In the genomic region with DNA sequence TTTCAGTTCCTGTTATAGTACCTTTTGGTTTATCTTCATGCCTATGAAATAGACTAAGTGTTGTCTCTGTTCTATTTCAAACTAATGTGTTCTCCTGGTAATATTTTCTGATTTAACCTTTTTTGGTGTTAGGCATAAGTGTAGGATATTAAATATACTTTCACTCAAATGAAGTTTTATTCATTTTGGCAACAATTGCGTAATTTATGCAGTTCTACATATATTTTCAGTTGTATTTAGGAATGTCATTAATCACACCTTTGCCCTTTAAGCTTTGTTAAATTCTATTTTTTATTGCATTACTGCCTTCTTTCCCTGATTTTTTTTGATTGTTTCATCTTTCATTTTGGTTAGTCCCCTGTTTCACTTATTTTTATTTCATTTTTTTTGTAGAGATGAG, we compare ENCODE assay signal across 30 cellular contexts. TPM values are rescaled to one million over a fixed set of nuclear protein-coding genes. Genes with fewer than 3 reads are reported as not detected.
"Had no signal": no experiment of that assay in that cellular context is flagged by ENCODE, and none has a peak within 500 bp of the region (broad histone marks: within the 10 kb centered on the region; RNA-seq: fewer than 3 reads in every experiment).

No MANE protein-coding gene starts in this region.

- FAIRE-seq: endometrium, islet of Langerhans had no signal

- DNase-seq: activated CD4-positive, alpha-beta T cell treated with anti-CD3 and anti-CD28 coated beads, Interleukin-2, amount 50 U/mL, for 1 hour; activated CD8-positive, alpha-beta T cell treated with anti-CD3 and anti-CD28 coated beads for 36 hours; activated effector memory CD4-positive, alpha-beta T cell treated with Interleukin-2 at 50 U/mL for 16 hours; activated naive CD4-positive, alpha-beta T cell treated with Interleukin-2 at 50 U/mL for 16 hours; activated naive CD8-positive, alpha-beta T cell treated with anti-CD3 and anti-CD28 coated beads, Interleukin-2, amount 10 ng/mL, durations not matched to agents 7 days and 5 days; activated T-cell treated with anti-CD3 and anti-CD28 coated beads, Interleukin-2, amount 50 U/mL, for 48 hours; cerebellar nuclear complex; colonic mucosa; effector CD8-positive, alpha-beta T cell; esophagus squamous epithelium; foreskin melanocyte; left lung; lower lobe of right lung; mesenchymal stem cell; posterior cingulate gyrus; right cardiac atrium; spleen; stimulated activated naive CD8-positive, alpha-beta T cell treated with anti-CD3 and anti-CD28 coated beads, Interleukin-15, Interleukin-2, amounts not matched to agents 100 U/mL and 50 U/mL, for 24 hours; T1000; testis; transverse colon; WERI-Rb-1 had no signal

- H3K27ac ChIP-seq: ascending aorta, cardiac muscle cell, colonic mucosa, epithelial cell of prostate, esophagus squamous epithelium, left lung, lower lobe of right lung, spleen, testis, transverse colon, WERI-Rb-1 had no signal

- H3K27me3 Mint-ChIP-seq: activated CD8-positive, alpha-beta T cell treated with anti-CD3 and anti-CD28 coated beads for 36 hours; activated naive CD8-positive, alpha-beta T cell treated with anti-CD3 and anti-CD28 coated beads, Interleukin-2, amount 10 ng/mL, durations not matched to agents 7 days and 5 days; brain had no signal

- H3K27ac Mint-ChIP-seq: activated CD8-positive, alpha-beta T cell treated with anti-CD3 and anti-CD28 coated beads for 36 hours; activated naive CD8-positive, alpha-beta T cell treated with anti-CD3 and anti-CD28 coated beads, Interleukin-2, amount 10 ng/mL, durations not matched to agents 7 days and 5 days; brain; nephron; T-helper 1 cell treated with Interleukin-12 subunit alpha and Interleukin-12 subunit beta and Interleukin-4 antibody, amounts not matched to agents 30 μg/mL and 1 μg/mL, for 36 hours had no signal

- H3K9me3 ChIP-seq: ascending aorta, colonic mucosa, esophagus squamous epithelium, left lung, lower lobe of right lung, spleen, testis, transverse colon had no signal

- H3K4me3 Mint-ChIP-seq: activated CD8-positive, alpha-beta T cell treated with anti-CD3 and anti-CD28 coated beads for 36 hours; activated naive CD8-positive, alpha-beta T cell treated with anti-CD3 and anti-CD28 coated beads, Interleukin-2, amount 10 ng/mL, durations not matched to agents 7 days and 5 days; brain; nephron; T-helper 1 cell treated with Interleukin-12 subunit alpha and Interleukin-12 subunit beta and Interleukin-4 antibody, amounts not matched to agents 30 μg/mL and 1 μg/mL, for 36 hours had no signal

- H3K36me3 ChIP-seq: colonic mucosa had no signal

- H3K9me3 Mint-ChIP-seq: activated CD8-positive, alpha-beta T cell treated with anti-CD3 and anti-CD28 coated beads for 36 hours; nephron; T-helper 1 cell treated with Interleukin-12 subunit alpha and Interleukin-12 subunit beta and Interleukin-4 antibody, amounts not matched to agents 30 μg/mL and 1 μg/mL, for 36 hours had no signal

- ATAC-seq: activated CD8-positive, alpha-beta T cell treated with anti-CD3 and anti-CD28 coated beads for 36 hours; left lung; lower lobe of right lung; right cardiac atrium; stimulated activated naive CD8-positive, alpha-beta T cell treated with anti-CD3 and anti-CD28 coated beads, Interleukin-15, Interleukin-2, amounts not matched to agents 100 U/mL and 50 U/mL, for 24 hours had no signal

- H3K4me3 ChIP-seq: ascending aorta, cardiac muscle cell, colonic mucosa, esophagus squamous epithelium, left lung, lower lobe of right lung, spleen, testis, transverse colon had no signal

- H3K4me1 ChIP-seq: ascending aorta, colonic mucosa, testis had no signal

- H3K4me1 Mint-ChIP-seq: brain, nephron had no signal

- H3K27me3 ChIP-seq: ascending aorta, cardiac muscle cell, colonic mucosa, esophagus squamous epithelium, left lung, spleen, testis, transverse colon had no signal

RNA-seq across cellular contexts. Expression of a gene that starts 54.7 kb away (rescaled TPM):
- total RNA-seq: ascending aorta had no signal
